8 cellular contexts compared by ENCODE assay signal in genomic region chr18:10454800-10455550, GRCh38. TPM values are rescaled to one million over a fixed set of nuclear protein-coding genes. Genes with fewer than 3 reads are reported as not detected.
DNase-seq lines count a peak whose midpoint lies in the region; ATAC-seq and TF ChIP-seq lines count a peak whose summit lies in the region.

No MANE protein-coding gene starts in this region.

- ATAC-seq in foreskin keratinocyte, result peak; percentile 74
- ATAC-seq in GM19452 (IDR thresholded peaks at IDR 0.05; ENCODE audit: unreplicated experiment), result no peak
- no peak for ATAC-seq in HG02840 (IDR thresholded peaks at IDR 0.05; ENCODE audit: low FRiP score, unreplicated experiment)
- no peak for ATAC-seq in HG03354 (IDR thresholded peaks at IDR 0.05; ENCODE audit: poor library complexity, severe bottlenecking, unreplicated experiment)

- H3K27me3 ChIP-seq in foreskin keratinocyte, result peaks cover 35% of the 10 kb centered on the region
- H3K27me3 ChIP-seq in prostate gland (replicated peaks; ENCODE audit: insufficient read depth), result no peaks in the 10 kb centered on the region

- CTCF ChIA-PET in RWPE1 (lab: Yijun Ruan, JAX), result interaction anchor here (0.7 to 1.0 kb wide), 2 partner anchors 16 to 691 kb away, joined by 3 read pairs; no protein-coding TSS in a partner anchor

- H3K4me1 ChIP-seq in foreskin keratinocyte (peaks cover 8% of the 10 kb centered on the region), prostate gland (replicated peaks) (peaks cover 2% of the 10 kb centered on the region)

- no peak for TF ChIP-seq POLR2A in prostate gland (IDR thresholded peaks at IDR 0.05)

- H3K4me3 ChIP-seq in prostate gland, result peak overlapping the region; percentile 64 to 75

- no peaks in the 10 kb centered on the region for H3K36me3 ChIP-seq in prostate gland

- POLR2A ChIA-PET in RWPE1 (lab: Yijun Ruan, JAX; ENCODE audit: low non-redundant PET), result no interaction called here

- H3K27ac ChIP-seq in RWPE1 (no peak overlapping the region), foreskin keratinocyte (peak overlapping the region; percentile 81), prostate gland (peak overlapping the region; percentile 85 to 88)

- peak; percentile 28 for DNase-seq in EH (ENCODE audit: low read depth)
- peak; percentile 18 for DNase-seq in RWPE1 (ENCODE audit: low spot score)
- peak in 1 of 2 donors; percentile 24 for DNase-seq in foreskin keratinocyte
- DNase-seq in prostate gland (ENCODE audit: low spot score), result peak; percentile 30
- DNase-seq in activated CD4-positive, alpha-beta T cell treated with anti-CD3 and anti-CD28 coated beads for 1 hour, result no peak

- no peaks in the 10 kb centered on the region for H3K9me3 ChIP-seq in prostate gland

- TF ChIP-seq CTCF in RWPE1 (conservative IDR thresholded peaks at IDR 0.05; ENCODE audit: low read depth), result no peak
- TF ChIP-seq CTCF in foreskin keratinocyte (conservative IDR thresholded peaks at IDR 0.05), result peak; percentile 27
- TF ChIP-seq CTCF in prostate gland (IDR thresholded peaks at IDR 0.05), result no peak

- intact Hi-C loops in prostate gland (cut with DNase I), result loop anchor here (5.0 kb wide), 1 partner anchor 62 kb away; no protein-coding TSS in a partner anchor

- 0% methylated on average over 28 of the region's 69 CpGs for WGBS in prostate gland

RNA-seq across cellular contexts. Expression of gene APCDD1, which starts 0.5 kb away (rescaled TPM):
- 2.8 and 5.6 TPM in 2 replicates for total RNA-seq in foreskin keratinocyte
- polyA plus RNA-seq in foreskin keratinocyte, result 2.0 and 4.8 TPM in 2 replicates
- total RNA-seq in prostate gland, result 100 to 1,000 TPM in 1 of 2 donors, 10 to 100 TPM in 1; 41.0 to 126 TPM
